ENCODE assay signal across 19 cellular contexts in genomic region chr17:82468692-82469091, GRCh38. TPM values are rescaled to one million over a fixed set of nuclear protein-coding genes. Genes with fewer than 3 reads are reported as not detected.
DNase-seq lines count a peak whose midpoint lies in the region; ATAC-seq, FAIRE-seq and TF ChIP-seq lines count a peak whose summit lies in the region.
"Had no signal": no experiment of that assay in that cellular context is flagged by ENCODE, and none has a peak within 500 bp of the region (broad histone marks: within the 10 kb centered on the region; RNA-seq: fewer than 3 reads in every experiment).

No MANE protein-coding gene starts in this region.

- no peak for FAIRE-seq in HTR-8/SVneo (lab: Jason Lieb, UNC)
- FAIRE-seq: D721Med, G401.6, GM12892 had no signal

- intact Hi-C loops in activated T-helper 1 cell treated with anti-CD3 and anti-CD28 coated beads, Interleukin-12 subunit alpha, Interleukin-12 subunit beta, Interleukin-2, Interleukin-4 antibody, amounts not matched to agents 30 ng/mL and 10 ng/mL and 1 ng/mL, durations not matched to agents 14 hours and 24 hours and 36 hours (cut with micrococcal nuclease): no loop called here
- intact Hi-C loops in natural killer cell (cut with micrococcal nuclease): no loop called here

- DNase-seq in activated naive CD8-positive, alpha-beta T cell treated with anti-CD3 and anti-CD28 coated beads, Interleukin-2, amount 10 ng/mL, durations not matched to agents 7 days and 5 days: no peak
- no peak for DNase-seq in activated naive CD8-positive, alpha-beta T cell treated with anti-CD3 and anti-CD28 coated beads for 36 hours
- no peak for DNase-seq in activated T-helper 1 cell treated with anti-CD3 and anti-CD28 coated beads, Interleukin-12 subunit alpha, Interleukin-12 subunit beta, Interleukin-2, Interleukin-4 antibody, amounts not matched to agents 30 ng/mL and 10 ng/mL and 1 ng/mL, durations not matched to agents 14 hours and 24 hours and 36 hours (ENCODE audit: low spot score)
- peak; percentile 20 for DNase-seq in choroid plexus epithelial cell (ENCODE audit: low read depth)
- no peak for DNase-seq in nephron progenitor cell
- DNase-seq in HTR-8/SVneo (ENCODE audit: insufficient read length, low spot score): no peak
- DNase-seq in natural killer cell: no peak
- DNase-seq in T-cell: no peak
- DNase-seq: CD8-positive, alpha-beta T cell; COR-L47; DMS153; DMS79 treated with DMSO at 0.1 percent for 48 hours; EL; H7 had no signal

- H3K27ac Mint-ChIP-seq in activated naive CD8-positive, alpha-beta T cell treated with anti-CD3 and anti-CD28 coated beads, Interleukin-2, amount 10 ng/mL, durations not matched to agents 7 days and 5 days: peak overlapping the region; percentile 32
- no peak overlapping the region for H3K27ac Mint-ChIP-seq in activated naive CD8-positive, alpha-beta T cell treated with anti-CD3 and anti-CD28 coated beads for 36 hours
- peak overlapping the region; percentile 14 for H3K27ac Mint-ChIP-seq in activated T-helper 1 cell treated with anti-CD3 and anti-CD28 coated beads, Interleukin-12 subunit alpha, Interleukin-12 subunit beta, Interleukin-2, Interleukin-4 antibody, amounts not matched to agents 30 ng/mL and 10 ng/mL and 1 ng/mL, durations not matched to agents 14 hours and 24 hours and 36 hours
- peak overlapping the region; percentile 24 for H3K27ac Mint-ChIP-seq in nephron progenitor cell
- peak overlapping the region in 1 of 2 donors; percentile 24 for H3K27ac Mint-ChIP-seq in natural killer cell
- no peak overlapping the region for H3K27ac Mint-ChIP-seq in T-cell
- H3K27ac Mint-ChIP-seq: CD8-positive, alpha-beta T cell; GM23338 had no signal

- H3K4me3 ChIP-seq in choroid plexus epithelial cell (ENCODE audit: low read depth, low read length): no peak overlapping the region
- H3K4me3 ChIP-seq: GM23338 had no signal

- no peaks in the 10 kb centered on the region for H3K9me3 Mint-ChIP-seq in activated naive CD8-positive, alpha-beta T cell treated with anti-CD3 and anti-CD28 coated beads, Interleukin-2, amount 10 ng/mL, durations not matched to agents 7 days and 5 days
- H3K9me3 Mint-ChIP-seq in activated naive CD8-positive, alpha-beta T cell treated with anti-CD3 and anti-CD28 coated beads for 36 hours: no peaks in the 10 kb centered on the region
- H3K9me3 Mint-ChIP-seq in activated T-helper 1 cell treated with anti-CD3 and anti-CD28 coated beads, Interleukin-12 subunit alpha, Interleukin-12 subunit beta, Interleukin-2, Interleukin-4 antibody, amounts not matched to agents 30 ng/mL and 10 ng/mL and 1 ng/mL, durations not matched to agents 14 hours and 24 hours and 36 hours: no peaks in the 10 kb centered on the region
- H3K9me3 Mint-ChIP-seq in nephron progenitor cell (peaks cover 3% of the 10 kb centered on the region), natural killer cell (no peaks in the 10 kb centered on the region), T-cell (no peaks in the 10 kb centered on the region)
- H3K9me3 Mint-ChIP-seq: CD8-positive, alpha-beta T cell; GM23338 had no signal

- POLR2A ChIA-PET in activated naive CD8-positive, alpha-beta T cell treated with anti-CD3 and anti-CD28 coated beads, Interleukin-2, amount 10 ng/mL, durations not matched to agents 7 days and 5 days (lab: Charles Lee): no interaction called here
- POLR2A ChIA-PET in T-cell (lab: Charles Lee): no interaction called here

- H3K27me3 Mint-ChIP-seq in activated naive CD8-positive, alpha-beta T cell treated with anti-CD3 and anti-CD28 coated beads, Interleukin-2, amount 10 ng/mL, durations not matched to agents 7 days and 5 days: no peaks in the 10 kb centered on the region
- H3K27me3 Mint-ChIP-seq in activated naive CD8-positive, alpha-beta T cell treated with anti-CD3 and anti-CD28 coated beads for 36 hours: no peaks in the 10 kb centered on the region
- H3K27me3 Mint-ChIP-seq in activated T-helper 1 cell treated with anti-CD3 and anti-CD28 coated beads, Interleukin-12 subunit alpha, Interleukin-12 subunit beta, Interleukin-2, Interleukin-4 antibody, amounts not matched to agents 30 ng/mL and 10 ng/mL and 1 ng/mL, durations not matched to agents 14 hours and 24 hours and 36 hours (ENCODE audit: insufficient read depth): no peaks in the 10 kb centered on the region
- H3K27me3 Mint-ChIP-seq in nephron progenitor cell (ENCODE audit: low read depth, poor library complexity) (peaks cover 2% of the 10 kb centered on the region), natural killer cell (ENCODE audit: low read depth in 2 of 2) (no peaks in the 10 kb centered on the region), T-cell (no peaks in the 10 kb centered on the region)

- peaks cover 40% of the 10 kb centered on the region for H3K36me3 Mint-ChIP-seq in activated naive CD8-positive, alpha-beta T cell treated with anti-CD3 and anti-CD28 coated beads, Interleukin-2, amount 10 ng/mL, durations not matched to agents 7 days and 5 days
- H3K36me3 Mint-ChIP-seq in activated naive CD8-positive, alpha-beta T cell treated with anti-CD3 and anti-CD28 coated beads for 36 hours: peaks cover 28% of the 10 kb centered on the region
- peaks cover 49% of the 10 kb centered on the region for H3K36me3 Mint-ChIP-seq in activated T-helper 1 cell treated with anti-CD3 and anti-CD28 coated beads, Interleukin-12 subunit alpha, Interleukin-12 subunit beta, Interleukin-2, Interleukin-4 antibody, amounts not matched to agents 30 ng/mL and 10 ng/mL and 1 ng/mL, durations not matched to agents 14 hours and 24 hours and 36 hours (ENCODE audit: low read depth)
- H3K36me3 Mint-ChIP-seq in nephron progenitor cell (ENCODE audit: low read depth): peaks cover 72% of the 10 kb centered on the region
- H3K36me3 Mint-ChIP-seq in natural killer cell: peaks cover 17% of the 10 kb centered on the region
- peaks cover 47% of the 10 kb centered on the region for H3K36me3 Mint-ChIP-seq in T-cell

- no peak for ATAC-seq in activated naive CD8-positive, alpha-beta T cell treated with anti-CD3 and anti-CD28 coated beads, Interleukin-2, amount 10 ng/mL, durations not matched to agents 7 days and 5 days (ENCODE audit: low read depth)
- ATAC-seq in natural killer cell (no peak), T-cell (replicated peaks in 1 of 4) (no peak)
- ATAC-seq: CD8-positive, alpha-beta T cell; GM23338 had no signal

- no peak overlapping the region for H3K4me3 Mint-ChIP-seq in activated naive CD8-positive, alpha-beta T cell treated with anti-CD3 and anti-CD28 coated beads, Interleukin-2, amount 10 ng/mL, durations not matched to agents 7 days and 5 days
- H3K4me3 Mint-ChIP-seq in activated naive CD8-positive, alpha-beta T cell treated with anti-CD3 and anti-CD28 coated beads for 36 hours: no peak overlapping the region
- no peak overlapping the region for H3K4me3 Mint-ChIP-seq in activated T-helper 1 cell treated with anti-CD3 and anti-CD28 coated beads, Interleukin-12 subunit alpha, Interleukin-12 subunit beta, Interleukin-2, Interleukin-4 antibody, amounts not matched to agents 30 ng/mL and 10 ng/mL and 1 ng/mL, durations not matched to agents 14 hours and 24 hours and 36 hours
- H3K4me3 Mint-ChIP-seq in nephron progenitor cell (no peak overlapping the region), natural killer cell (no peak overlapping the region), T-cell (no peak overlapping the region)
- H3K4me3 Mint-ChIP-seq: CD14-positive monocyte; CD8-positive, alpha-beta T cell; GM23338 had no signal

- TF ChIP-seq CTCF in choroid plexus epithelial cell (conservative IDR thresholded peaks at IDR 0.05; ENCODE audit: low read depth, low read length): no peak
- TF ChIP-seq CTCF in nephron progenitor cell (IDR thresholded peaks at IDR 0.05): no peak
- no peak for TF ChIP-seq CTCF in natural killer cell (IDR thresholded peaks at IDR 0.05)

- CTCF ChIA-PET in T-cell (lab: Charles Lee): no interaction called here

- peaks cover 13% of the 10 kb centered on the region for H3K4me1 Mint-ChIP-seq in activated naive CD8-positive, alpha-beta T cell treated with anti-CD3 and anti-CD28 coated beads, Interleukin-2, amount 10 ng/mL, durations not matched to agents 7 days and 5 days
- H3K4me1 Mint-ChIP-seq in activated naive CD8-positive, alpha-beta T cell treated with anti-CD3 and anti-CD28 coated beads for 36 hours: peaks cover 4% of the 10 kb centered on the region
- H3K4me1 Mint-ChIP-seq in activated T-helper 1 cell treated with anti-CD3 and anti-CD28 coated beads, Interleukin-12 subunit alpha, Interleukin-12 subunit beta, Interleukin-2, Interleukin-4 antibody, amounts not matched to agents 30 ng/mL and 10 ng/mL and 1 ng/mL, durations not matched to agents 14 hours and 24 hours and 36 hours (ENCODE audit: low read depth): peaks cover 44% of the 10 kb centered on the region
- H3K4me1 Mint-ChIP-seq in nephron progenitor cell (no peaks in the 10 kb centered on the region), natural killer cell (peaks cover 9 to 15% of the 10 kb centered on the region in 2 donors), T-cell (peaks cover 0 to 5% (median 3%) of the 10 kb centered on the region in 3 donors)
- H3K4me1 Mint-ChIP-seq: CD14-positive monocyte, GM23338 had no signal

RNA-seq across cellular contexts. Expression of gene NARF, which starts 10.2 kb away (rescaled TPM):
- 100 to 1,000 TPM; 106 to 121 TPM for total RNA-seq in activated naive CD8-positive, alpha-beta T cell treated with anti-CD3 and anti-CD28 coated beads, Interleukin-2, amount 10 ng/mL, durations not matched to agents 7 days and 5 days
- total RNA-seq in activated naive CD8-positive, alpha-beta T cell treated with anti-CD3 and anti-CD28 coated beads for 36 hours: 10 to 100 TPM; 49.9 to 51.3 TPM
- 99.0 and 103 TPM in 2 replicates for total RNA-seq in activated T-helper 1 cell treated with anti-CD3 and anti-CD28 coated beads, Interleukin-12 subunit alpha, Interleukin-12 subunit beta, Interleukin-2, Interleukin-4 antibody, amounts not matched to agents 30 ng/mL and 10 ng/mL and 1 ng/mL, durations not matched to agents 14 hours and 24 hours and 36 hours
- total RNA-seq in natural killer cell (100 to 1,000 TPM; 130 to 203 (median 158) TPM), T-cell (100 to 1,000 TPM in 3 of 5 donors, 10 to 100 TPM in 2; 85.7 to 113 (median 101) TPM)

RNA-seq across cellular contexts. Expression of gene CYBC1, which starts 18.1 kb away (rescaled TPM):
- 100 to 1,000 TPM; 301 to 323 TPM for total RNA-seq in activated naive CD8-positive, alpha-beta T cell treated with anti-CD3 and anti-CD28 coated beads, Interleukin-2, amount 10 ng/mL, durations not matched to agents 7 days and 5 days
- total RNA-seq in activated naive CD8-positive, alpha-beta T cell treated with anti-CD3 and anti-CD28 coated beads for 36 hours: 100 to 1,000 TPM; 156 to 163 TPM
- 253 and 257 TPM in 2 replicates for total RNA-seq in activated T-helper 1 cell treated with anti-CD3 and anti-CD28 coated beads, Interleukin-12 subunit alpha, Interleukin-12 subunit beta, Interleukin-2, Interleukin-4 antibody, amounts not matched to agents 30 ng/mL and 10 ng/mL and 1 ng/mL, durations not matched to agents 14 hours and 24 hours and 36 hours
- 100 to 1,000 TPM; 168 to 219 (median 192) TPM for total RNA-seq in natural killer cell
- 100 to 1,000 TPM; 148 to 274 (median 262) TPM for total RNA-seq in T-cell

RNA-seq across cellular contexts. Expression of gene OGFOD3, which starts 50.3 kb away (rescaled TPM):
- 10 to 100 TPM; 24.4 to 27.4 TPM for total RNA-seq in activated naive CD8-positive, alpha-beta T cell treated with anti-CD3 and anti-CD28 coated beads, Interleukin-2, amount 10 ng/mL, durations not matched to agents 7 days and 5 days
- 10 to 100 TPM; 18.4 to 21.5 TPM for total RNA-seq in activated naive CD8-positive, alpha-beta T cell treated with anti-CD3 and anti-CD28 coated beads for 36 hours
- 28.7 and 34.7 TPM in 2 replicates for total RNA-seq in activated T-helper 1 cell treated with anti-CD3 and anti-CD28 coated beads, Interleukin-12 subunit alpha, Interleukin-12 subunit beta, Interleukin-2, Interleukin-4 antibody, amounts not matched to agents 30 ng/mL and 10 ng/mL and 1 ng/mL, durations not matched to agents 14 hours and 24 hours and 36 hours
- total RNA-seq in natural killer cell (10 to 100 TPM; 21.6 to 28.6 (median 23.3) TPM), T-cell (10 to 100 TPM; 22.0 to 32.2 (median 29.2) TPM)

RNA-seq across cellular contexts. Expression of gene HEXD, which starts 50.5 kb away (rescaled TPM):
- total RNA-seq in activated naive CD8-positive, alpha-beta T cell treated with anti-CD3 and anti-CD28 coated beads, Interleukin-2, amount 10 ng/mL, durations not matched to agents 7 days and 5 days: 10 to 100 TPM; 84.1 to 84.8 TPM
- 10 to 100 TPM; 17.3 to 20.3 TPM for total RNA-seq in activated naive CD8-positive, alpha-beta T cell treated with anti-CD3 and anti-CD28 coated beads for 36 hours
- 30.5 and 33.0 TPM in 2 replicates for total RNA-seq in activated T-helper 1 cell treated with anti-CD3 and anti-CD28 coated beads, Interleukin-12 subunit alpha, Interleukin-12 subunit beta, Interleukin-2, Interleukin-4 antibody, amounts not matched to agents 30 ng/mL and 10 ng/mL and 1 ng/mL, durations not matched to agents 14 hours and 24 hours and 36 hours
- total RNA-seq in natural killer cell (10 to 100 TPM; 35.7 to 57.4 (median 51.5) TPM), T-cell (100 to 1,000 TPM in 3 of 5 donors, 10 to 100 TPM in 2; 51.2 to 128 (median 113) TPM)

RNA-seq across cellular contexts. Expression of gene FOXK2, which starts 50.8 kb away (rescaled TPM):
- total RNA-seq in activated naive CD8-positive, alpha-beta T cell treated with anti-CD3 and anti-CD28 coated beads, Interleukin-2, amount 10 ng/mL, durations not matched to agents 7 days and 5 days: 10 to 100 TPM; 59.6 to 60.8 TPM
- 10 to 100 TPM; 59.4 to 67.2 TPM for total RNA-seq in activated naive CD8-positive, alpha-beta T cell treated with anti-CD3 and anti-CD28 coated beads for 36 hours
- 97.7 and 98.1 TPM in 2 replicates for total RNA-seq in activated T-helper 1 cell treated with anti-CD3 and anti-CD28 coated beads, Interleukin-12 subunit alpha, Interleukin-12 subunit beta, Interleukin-2, Interleukin-4 antibody, amounts not matched to agents 30 ng/mL and 10 ng/mL and 1 ng/mL, durations not matched to agents 14 hours and 24 hours and 36 hours
- total RNA-seq in natural killer cell (10 to 100 TPM; 42.5 to 50.0 (median 46.4) TPM), T-cell (10 to 100 TPM; 45.8 to 65.5 (median 61.9) TPM)

Comparison
In these comparisons a context has a peak if more than half of its experiments do, and no peak if none do; other contexts are left out.
1. H3K27ac Mint-ChIP-seq: peak in activated naive CD8-positive, alpha-beta T cell treated with anti-CD3 and anti-CD28 coated beads, Interleukin-2, amount 10 ng/mL, durations not matched to agents 7 days and 5 days (single experiment), activated T-helper 1 cell treated with anti-CD3 and anti-CD28 coated beads, Interleukin-12 subunit alpha, Interleukin-12 subunit beta, Interleukin-2, Interleukin-4 antibody, amounts not matched to agents 30 ng/mL and 10 ng/mL and 1 ng/mL, durations not matched to agents 14 hours and 24 hours and 36 hours (single experiment) and nephron progenitor cell (single experiment); none in activated naive CD8-positive, alpha-beta T cell treated with anti-CD3 and anti-CD28 coated beads for 36 hours (single experiment) and T-cell (0 of 2).